In genomic region chr3:126355777-126356372, GRCh38 we compare ENCODE assay signal across 8 cellular contexts. TPM values are rescaled to one million over a fixed set of nuclear protein-coding genes. Genes with fewer than 3 reads are reported as not detected.
DNase-seq lines count a peak whose midpoint lies in the region; ATAC-seq and TF ChIP-seq lines count a peak whose summit lies in the region.

No MANE protein-coding gene starts in this region.

- H3K9me3 Mint-ChIP-seq in T-cell, result no peaks in the 10 kb centered on the region

- H3K36me3 ChIP-seq in mesendoderm (ENCODE audit: control insufficient read depth, insufficient read depth, low read length), result no peaks in the 10 kb centered on the region
- no peaks in the 10 kb centered on the region for H3K36me3 ChIP-seq in testis (ENCODE audit: low read depth, missing control alignments)

- intact Hi-C loops in testis (cut with DNase I; ENCODE audit: low total_unique reads), result loop anchor here (5.0 kb wide), 1 partner anchor 89 kb away; no protein-coding TSS in a partner anchor

- no peaks in the 10 kb centered on the region for H3K79me1 ChIP-seq in mesendoderm (ENCODE audit: low read length)

- H3K9me3 ChIP-seq in AG04450 (ENCODE audit: control insufficient read depth, insufficient read depth, low read length), result no peaks in the 10 kb centered on the region; the same call in 1 of the 2 replicates
- no peaks in the 10 kb centered on the region for H3K9me3 ChIP-seq in testis

- TF ChIP-seq CTCF in AG04450 (IDR thresholded peaks at IDR 0.05; ENCODE audit: low read depth, low read length) (no peak), epithelial cell of esophagus (IDR thresholded peaks at IDR 0.05; ENCODE audit: insufficient read depth, low read depth, low read length, missing control alignments) (no peak), testis (IDR thresholded peaks at IDR 0.05) (no peak)

- peak overlapping the region; percentile 87 for H3K4me2 ChIP-seq in mesendoderm (ENCODE audit: low read length)

- peak overlapping the region; percentile 15 for H3K18ac ChIP-seq in mesendoderm (ENCODE audit: low read length)

- no peak overlapping the region for H2BK5ac ChIP-seq in mesendoderm (ENCODE audit: low read length)

- no peaks in the 10 kb centered on the region for H3K79me2 ChIP-seq in mesendoderm (ENCODE audit: control insufficient read depth, insufficient read depth, low read length)

- no peak overlapping the region for H4K8ac ChIP-seq in mesendoderm (ENCODE audit: low read depth, low read length)

- H3K27ac ChIP-seq in AG04450 (ENCODE audit: low read depth, low read length), result no peak overlapping the region
- no peak overlapping the region for H3K27ac ChIP-seq in mesendoderm (ENCODE audit: low read depth, low read length)
- H3K27ac ChIP-seq in testis, result peak overlapping the region; percentile 87 to 98

- peak overlapping the region; percentile 80 for H3K23ac ChIP-seq in mesendoderm (ENCODE audit: low read length)

- WGBS in mesendoderm (ENCODE audit: extremely low coverage, insufficient coverage, low lambda C conversion rate), result no CpG with 5 or more reads among the region's 32 CpGs
- 0 to 1% methylated on average over 1 to 32 of the region's 32 CpGs for WGBS in testis, 2 donors

- H3K4me1 ChIP-seq in mesendoderm (ENCODE audit: control insufficient read depth, low read depth, low read length) (peaks cover 6% of the 10 kb centered on the region), testis (peaks cover 31% of the 10 kb centered on the region)

- H3K4me3 ChIP-seq in AG04450 (ENCODE audit: low read depth, low read length) (peak overlapping the region; percentile 52), epithelial cell of esophagus (ENCODE audit: low read length) (peak overlapping the region; percentile 12), mesendoderm (ENCODE audit: low read length) (peak overlapping the region; percentile 56), testis (peak overlapping the region; percentile 89)

- H2BK120ac ChIP-seq in mesendoderm (ENCODE audit: low read depth, low read length), result no peak overlapping the region

- no peaks in the 10 kb centered on the region for H3K36me3 Mint-ChIP-seq in T-cell

- H2BK15ac ChIP-seq in mesendoderm (replicated peaks; ENCODE audit: low read depth), result no peak overlapping the region

- no peak for DNase-seq in AG04450 (ENCODE audit: low read depth, low spot score)
- DNase-seq in H4 (ENCODE audit: low spot score), result peak; percentile 91
- DNase-seq in T-cell, result peak in 1 of 34 experiments; percentile 6
- DNase-seq in epithelial cell of esophagus (ENCODE audit: low read depth), result no peak
- peak; percentile 95 for DNase-seq in mesendoderm
- peak; percentile 97 for DNase-seq in testis
- DNase-seq in stimulated activated CD4-positive, alpha-beta T cell treated with anti-CD3 and anti-CD28 coated beads, Interleukin-1b, Interleukin-23, amount 100 ng/mL, for 48 hours, result no peak

- H3K27me3 Mint-ChIP-seq in T-cell, result peaks cover 28 to 41% of the 10 kb centered on the region in 2 donors

- H3K56ac ChIP-seq in mesendoderm (ENCODE audit: low read length), result peak overlapping the region; percentile 92

- no peak for TF ChIP-seq POLR2A in testis (IDR thresholded peaks at IDR 0.05)

- CTCF ChIA-PET in AG04450 (lab: Charles Lee) (no interaction called here), T-cell (lab: Charles Lee) (no interaction called here)

- H4K5ac ChIP-seq in mesendoderm (ENCODE audit: low read length), result no peak overlapping the region

- no peak overlapping the region for H3K4ac ChIP-seq in mesendoderm (ENCODE audit: low read depth, low read length)

- no peak for ATAC-seq in T-cell (replicated peaks in 1 of 4)
- no peak for ATAC-seq in GM21737 (IDR thresholded peaks at IDR 0.05; ENCODE audit: unreplicated experiment)

- H3K27ac Mint-ChIP-seq in T-cell, result no peak overlapping the region

- peak overlapping the region; percentile 78 to 90 (median 85) for H3K4me3 Mint-ChIP-seq in T-cell

- peak overlapping the region; percentile 77 for H3K9ac ChIP-seq in mesendoderm (ENCODE audit: low read length)

- H3K4me1 Mint-ChIP-seq in T-cell, result peaks cover 15 to 21% (median 18%) of the 10 kb centered on the region in 3 donors

- POLR2A ChIA-PET in AG04450 (lab: Yijun Ruan, JAX), result no interaction called here
- POLR2A ChIA-PET in T-cell (lab: Charles Lee), result no interaction called here

- H2AK5ac ChIP-seq in mesendoderm (ENCODE audit: low read length), result no peak overlapping the region

- H3K27me3 ChIP-seq in AG04450 (ENCODE audit: control insufficient read depth, insufficient read depth, low read length) (peaks cover 32% of the 10 kb centered on the region), mesendoderm (ENCODE audit: insufficient read depth, low read length, poor library complexity) (no peaks in the 10 kb centered on the region), testis (no peaks in the 10 kb centered on the region)

RNA-seq across cellular contexts. Expression of gene KLF15, which starts 1.3 kb away (rescaled TPM):
- polyA plus RNA-seq in AG04450 (2011; rRNA removed) (0.38 and 0.53 TPM in 2 replicates), testis (ENCODE audit: insufficient read depth, low read depth, low replicate concordance) (8.5 TPM)
- polyA minus RNA-seq in AG04450 (2011; rRNA and poly(A)+ RNA removed), result 0.78 and 1.3 TPM in 2 replicates
- 1.1 and 1.6 TPM in 2 replicates for total RNA-seq in H4 (2014; rRNA removed; shearing (Covaris generic))
- total RNA-seq in T-cell (under 1 TPM; 0.26 to 0.75 (median 0.35) TPM), testis (10 to 100 TPM; 32.0 to 36.1 TPM)
- 1.6 TPM for polyA plus RNA-seq in mesendoderm (2013, experiment 1 of 2)
- polyA plus RNA-seq in mesendoderm (2013, experiment 2 of 2), result 1.6 TPM

RNA-seq across cellular contexts. Expression of gene CFAP100, which starts 38.8 kb away (rescaled TPM):
- not detected in 2 replicates for polyA plus RNA-seq in AG04450 (2011; rRNA removed)
- polyA minus RNA-seq in AG04450 (2011; rRNA and poly(A)+ RNA removed), result not detected in 2 replicates
- not detected in 2 replicates for total RNA-seq in H4 (2014; rRNA removed; shearing (Covaris generic))
- total RNA-seq in T-cell, result not detected
- polyA plus RNA-seq in mesendoderm (2013, experiment 1 of 2), result 0.37 TPM
- 0.48 TPM for polyA plus RNA-seq in mesendoderm (2013, experiment 2 of 2)
- 10 to 100 TPM; 21.4 to 56.2 TPM for total RNA-seq in testis
- polyA plus RNA-seq in testis (ENCODE audit: insufficient read depth, low read depth, low replicate concordance), result 74.2 TPM

Comparison
In these comparisons a context has a peak if more than half of its experiments do, and no peak if none do; other contexts are left out.
1. DNase-seq: peak in H4 (single experiment), mesendoderm (single experiment) and testis (single experiment); none in AG04450 (single experiment), epithelial cell of esophagus (single experiment) and stimulated activated CD4-positive, alpha-beta T cell treated with anti-CD3 and anti-CD28 coated beads, Interleukin-1b, Interleukin-23, amount 100 ng/mL, for 48 hours (single experiment).
2. H3K27ac ChIP-seq: peak in testis (2 of 2); none in AG04450 (single experiment) and mesendoderm (single experiment).
3. H3K4me3 ChIP-seq: peak in every context shown above with its lines; median percentile 89 in testis; 56 in mesendoderm; 52 in AG04450; 12 in epithelial cell of esophagus.
4. RNA of gene KLF15, which starts 1.3 kb away (total RNA-seq): 32.0 to 36.1 TPM in testis; 1.1 to 1.6 TPM in H4 and 0.26 to 0.75 TPM in T-cell; every median in the first group is over 10 times any median in the second.
5. RNA of gene CFAP100, which starts 38.8 kb away (total RNA-seq): 21.4 to 56.2 TPM in testis; not detected in H4 and not detected in T-cell; every median in the first group is over 10 times any median in the second.